In the genomic region with DNA sequence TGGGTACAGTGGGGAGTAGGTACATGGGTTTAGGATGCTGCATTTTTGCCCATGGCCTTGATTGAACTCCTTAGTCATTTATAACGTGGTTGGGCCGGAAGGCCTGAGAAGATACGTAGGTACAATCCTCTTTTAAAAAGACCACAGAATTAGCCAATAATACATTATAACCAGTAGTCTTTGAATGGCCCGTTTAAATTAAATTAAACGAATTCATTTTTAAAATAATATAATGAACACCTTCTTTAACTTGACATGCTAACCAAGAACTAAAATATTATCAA, we compare ENCODE assay signal across 8 cellular contexts. TPM values are rescaled to one million over a fixed set of nuclear protein-coding genes. Genes with fewer than 3 reads are reported as not detected.
A peak's percentile ranks its signal among the peaks of the same experiment; 100 is the strongest.
DNase-seq lines count a peak whose midpoint lies in the region; ATAC-seq and TF ChIP-seq lines count a peak whose summit lies in the region.

No MANE protein-coding gene starts in this region.

- intact Hi-C loops in adrenal gland (cut with DNase I): no loop called here

- H3K36me3 ChIP-seq in ACC112 (ENCODE audit: insufficient read depth, low read length) (peaks cover 10% of the 10 kb centered on the region; the same call in 1 of the 2 replicates), adrenal gland (replicated peaks in 1 of 2) (no peaks in the 10 kb centered on the region), kidney epithelial cell (ENCODE audit: control insufficient read depth, insufficient read depth, low read length) (no peaks in the 10 kb centered on the region), thymus (ENCODE audit: control insufficient read depth, insufficient read depth) (no peaks in the 10 kb centered on the region)

- H3K27me3 ChIP-seq in ACC112 (ENCODE audit: insufficient read depth, low read length) (peaks cover 12% of the 10 kb centered on the region), adrenal gland (no peaks in the 10 kb centered on the region), kidney epithelial cell (ENCODE audit: control insufficient read depth, insufficient read depth, low read length) (peaks cover 2% of the 10 kb centered on the region), thymus (ENCODE audit: control insufficient read depth, insufficient read depth) (no peaks in the 10 kb centered on the region)

- DNase-seq in adrenal gland (no peak), kidney epithelial cell (ENCODE audit: low read depth) (no peak), NCI-H1105 treated with DMSO at 0.1 percent for 48 hours (lab: John Stamatoyannopoulos, UW) (no peak)
- DNase-seq in central memory CD4-positive, alpha-beta T cell: no peak
- no peak for DNase-seq in activated effector memory CD4-positive, alpha-beta T cell treated with Interleukin-2 at 50 U/mL for 16 hours

- TF ChIP-seq POLR2A in adrenal gland (IDR thresholded peaks at IDR 0.05): no peak

- H2AFZ ChIP-seq in ACC112 (ENCODE audit: low read length, unreplicated experiment): peak overlapping the region; percentile 98

- TF ChIP-seq CTCF in adrenal gland (IDR thresholded peaks at IDR 0.05): no peak
- TF ChIP-seq CTCF in kidney epithelial cell (IDR thresholded peaks at IDR 0.05; ENCODE audit: insufficient read depth, low read length, poor library complexity, severe bottlenecking): no peak

- WGBS in adrenal gland, 4 donors: 1 to 6% (median 5%) methylated on average over 5 of the region's 5 CpGs
- WGBS in thymus: 34% methylated on average over 5 of the region's 5 CpGs

- peaks cover 44% of the 10 kb centered on the region for H3K79me2 ChIP-seq in ACC112 (ENCODE audit: control insufficient read depth, insufficient read depth, low read length, unreplicated experiment)

- ATAC-seq in HG02763 (IDR thresholded peaks at IDR 0.05; ENCODE audit: unreplicated experiment): peak; percentile 14

- peaks cover 12% of the 10 kb centered on the region for H3K4me1 ChIP-seq in ACC112 (ENCODE audit: control insufficient read depth, insufficient read depth, low read length, unreplicated experiment)
- peaks cover 6 to 10% of the 10 kb centered on the region in 2 donors for H3K4me1 ChIP-seq in adrenal gland (replicated peaks in 1 of 2)
- H3K4me1 ChIP-seq in thymus (ENCODE audit: control insufficient read depth, insufficient read depth, low read length): peaks cover 9% of the 10 kb centered on the region

- H3K9me3 ChIP-seq in adrenal gland (replicated peaks in 1 of 3): no peaks in the 10 kb centered on the region
- H3K9me3 ChIP-seq in thymus (ENCODE audit: control insufficient read depth): no peaks in the 10 kb centered on the region

- peak overlapping the region; percentile 82 for H3K27ac ChIP-seq in ACC112 (ENCODE audit: low read depth, low read length)
- H3K27ac ChIP-seq in adrenal gland: peak overlapping the region; percentile 82 to 97 (median 93)
- H3K27ac ChIP-seq in thymus (ENCODE audit: low read depth): peak overlapping the region; percentile 90

- H3K4me3 ChIP-seq in ACC112 (ENCODE audit: low read depth, low read length) (peak overlapping the region; percentile 79), adrenal gland (peak overlapping the region in 3 of 4 donors; percentile 19 to 90 (median 69)), kidney epithelial cell (ENCODE audit: low read depth, low read length) (peak overlapping the region; percentile 57), thymus (ENCODE audit: low read length) (peak overlapping the region; percentile 97)

RNA-seq across cellular contexts. Expression of a gene that starts 20.1 kb away (rescaled TPM):
- 100 to 1,000 TPM; 100 to 160 (median 127) TPM for total RNA-seq in adrenal gland
- polyA plus RNA-seq in adrenal gland: 100 to 1,000 TPM in 1 of 3 donors, 10 to 100 TPM in 2; 18.5 to 123 (median 30.0) TPM
- total RNA-seq in kidney epithelial cell: 121 and 149 TPM in 2 replicates
- 49.7 TPM for polyA plus RNA-seq in thymus
